9 cellular contexts compared by ENCODE assay signal in the genomic region with DNA sequence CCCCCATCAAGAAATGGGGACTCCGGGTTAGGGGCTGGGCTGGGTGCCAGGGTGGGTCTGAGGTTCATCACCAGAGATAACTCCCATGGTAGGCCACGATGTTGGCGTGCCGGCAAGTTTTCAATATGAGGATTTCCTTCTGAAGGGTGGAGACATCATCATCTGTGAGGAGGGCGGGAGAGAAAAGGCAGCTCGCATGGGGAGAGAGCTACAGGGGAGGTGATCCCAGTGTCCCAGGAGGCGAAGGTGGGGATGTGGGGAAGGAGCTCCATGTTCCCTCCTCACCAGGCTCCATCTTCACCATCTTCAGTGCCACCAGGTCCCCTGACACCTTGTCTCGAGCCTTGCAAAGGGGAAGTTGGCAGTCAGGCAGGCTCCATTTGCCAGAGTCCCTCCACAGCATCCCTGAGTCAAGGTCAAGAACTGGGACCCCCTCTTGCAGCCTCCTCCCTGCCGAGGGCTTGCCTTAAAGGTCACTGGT. TPM values are rescaled to one million over a fixed set of nuclear protein-coding genes. Genes with fewer than 3 reads are reported as not detected.
DNase-seq lines count a peak whose midpoint lies in the region; ATAC-seq lines count a peak whose summit lies in the region.
"Had no signal": no experiment of that assay in that cellular context is flagged by ENCODE, and none has a peak within 500 bp of the region (broad histone marks: within the 10 kb centered on the region; RNA-seq: fewer than 3 reads in every experiment).

No MANE protein-coding gene starts in this region.

- peaks cover 25 to 55% (median 36%) of the 10 kb centered on the region in 11 experiments for H3K36me3 ChIP-seq in BLaER1 treated with 17β-estradiol and CSF1 and Interleukin-3, amounts not matched to agents 10 nM and 100 nM
- H3K36me3 ChIP-seq in HUES6 (ENCODE audit: control insufficient read depth, insufficient read depth, low read length): peaks cover 24% of the 10 kb centered on the region

- H3K4me1 ChIP-seq in BLaER1 treated with 17β-estradiol and CSF1 and Interleukin-3, amounts not matched to agents 10 nM and 100 nM: peaks cover 27 to 48% (median 43%) of the 10 kb centered on the region in 10 experiments
- H3K4me1 ChIP-seq in HUES6 (ENCODE audit: control insufficient read depth, insufficient read depth, low read length): peaks cover 33% of the 10 kb centered on the region

- H3K9me3 Mint-ChIP-seq in activated T-helper 2 cell treated with anti-CD3 and anti-CD28 coated beads, Interferon-gamma antibody, Interleukin-2, Interleukin-4, amounts not matched to agents 10 μg/mL and 5 μg/mL and 100 μg/mL, durations not matched to agents 14 hours and 24 hours and 36 hours: no peaks in the 10 kb centered on the region
- no peaks in the 10 kb centered on the region for H3K9me3 Mint-ChIP-seq in naive thymus-derived CD8-positive, alpha-beta T cell

- H4K20me1 ChIP-seq in BLaER1 treated with 17β-estradiol and CSF1 and Interleukin-3, amounts not matched to agents 10 nM and 100 nM: peaks cover 0 to 32% (median 24%) of the 10 kb centered on the region in 11 experiments; a peak in 16 of 22 replicates

- peaks cover 38% of the 10 kb centered on the region for H3K4me1 Mint-ChIP-seq in activated T-helper 2 cell treated with anti-CD3 and anti-CD28 coated beads, Interferon-gamma antibody, Interleukin-2, Interleukin-4, amounts not matched to agents 10 μg/mL and 5 μg/mL and 100 μg/mL, durations not matched to agents 14 hours and 24 hours and 36 hours (ENCODE audit: low read depth)
- H3K4me1 Mint-ChIP-seq in naive thymus-derived CD8-positive, alpha-beta T cell: peaks cover 42 to 68% (median 57%) of the 10 kb centered on the region in 4 donors

- no peak for DNase-seq in activated T-helper 2 cell treated with anti-CD3 and anti-CD28 coated beads, Interferon-gamma antibody, Interleukin-2, Interleukin-4, amounts not matched to agents 10 μg/mL and 5 μg/mL and 100 μg/mL, durations not matched to agents 14 hours and 24 hours and 36 hours (ENCODE audit: low spot score)
- peak in 3 of 10 donors; percentile 9 to 16 (median 12) for DNase-seq in naive thymus-derived CD8-positive, alpha-beta T cell
- DNase-seq in OCI-M2 (lab: John Stamatoyannopoulos, UW; ENCODE audit: unreplicated experiment) (no peak), NCI-H187 treated with DMSO at 0.1 percent for 48 hours (lab: John Stamatoyannopoulos, UW) (no peak)
- DNase-seq in effector CD8-positive, alpha-beta T cell (lab: John Stamatoyannopoulos, UW): no peak
- DNase-seq: NCI-H510A had no signal

- intact Hi-C loops in activated T-helper 2 cell treated with anti-CD3 and anti-CD28 coated beads, Interferon-gamma antibody, Interleukin-2, Interleukin-4, amounts not matched to agents 10 μg/mL and 5 μg/mL and 100 μg/mL, durations not matched to agents 14 hours and 24 hours and 36 hours (cut with micrococcal nuclease): loop anchor here (1.0 to 5.0 kb wide), 3 partner anchors 73 to 300 kb away; a partner anchor contains a TSS

- H3K9me3 ChIP-seq in BLaER1 treated with 17β-estradiol and CSF1 and Interleukin-3, amounts not matched to agents 10 nM and 100 nM (replicated peaks in 1 of 11): no peaks in the 10 kb centered on the region
- H3K9me3 ChIP-seq in HUES6 (ENCODE audit: control insufficient read depth, insufficient read depth, low read depth, low read length): no peaks in the 10 kb centered on the region

- no peaks in the 10 kb centered on the region for H3K27me3 Mint-ChIP-seq in activated T-helper 2 cell treated with anti-CD3 and anti-CD28 coated beads, Interferon-gamma antibody, Interleukin-2, Interleukin-4, amounts not matched to agents 10 μg/mL and 5 μg/mL and 100 μg/mL, durations not matched to agents 14 hours and 24 hours and 36 hours (ENCODE audit: low read depth)
- H3K27me3 Mint-ChIP-seq in naive thymus-derived CD8-positive, alpha-beta T cell: no peaks in the 10 kb centered on the region

- peak overlapping the region; percentile 87 to 99 (median 92) for H3K4me3 ChIP-seq in BLaER1 treated with 17β-estradiol and CSF1 and Interleukin-3, amounts not matched to agents 10 nM and 100 nM
- H3K4me3 ChIP-seq in HUES6 (ENCODE audit: low read depth, low read length): peak overlapping the region; percentile 85

- peak overlapping the region; percentile 68 to 97 (median 90) for H3K9ac ChIP-seq in BLaER1 treated with 17β-estradiol and CSF1 and Interleukin-3, amounts not matched to agents 10 nM and 100 nM
- no peak overlapping the region for H3K9ac ChIP-seq in HUES6 (ENCODE audit: low read length)

- H3K27me3 ChIP-seq in BLaER1 treated with 17β-estradiol and CSF1 and Interleukin-3, amounts not matched to agents 10 nM and 100 nM: no peaks in the 10 kb centered on the region
- H3K27me3 ChIP-seq in HUES6 (ENCODE audit: control insufficient read depth, insufficient read depth, low read length): no peaks in the 10 kb centered on the region

- peak overlapping the region; percentile 92 for H3K27ac Mint-ChIP-seq in activated T-helper 2 cell treated with anti-CD3 and anti-CD28 coated beads, Interferon-gamma antibody, Interleukin-2, Interleukin-4, amounts not matched to agents 10 μg/mL and 5 μg/mL and 100 μg/mL, durations not matched to agents 14 hours and 24 hours and 36 hours
- H3K27ac Mint-ChIP-seq in naive thymus-derived CD8-positive, alpha-beta T cell: peak overlapping the region; percentile 97 to 100 (median 99)

- H3K4me2 ChIP-seq in BLaER1 treated with 17β-estradiol and CSF1 and Interleukin-3, amounts not matched to agents 10 nM and 100 nM: peak overlapping the region; percentile 90 to 99 (median 95)

- peaks cover 65% of the 10 kb centered on the region for H3K36me3 Mint-ChIP-seq in activated T-helper 2 cell treated with anti-CD3 and anti-CD28 coated beads, Interferon-gamma antibody, Interleukin-2, Interleukin-4, amounts not matched to agents 10 μg/mL and 5 μg/mL and 100 μg/mL, durations not matched to agents 14 hours and 24 hours and 36 hours (ENCODE audit: low read depth)
- H3K36me3 Mint-ChIP-seq in naive thymus-derived CD8-positive, alpha-beta T cell: peaks cover 9 to 64% (median 14%) of the 10 kb centered on the region in 3 donors

- peak overlapping the region; percentile 96 for H3K4me3 Mint-ChIP-seq in activated T-helper 2 cell treated with anti-CD3 and anti-CD28 coated beads, Interferon-gamma antibody, Interleukin-2, Interleukin-4, amounts not matched to agents 10 μg/mL and 5 μg/mL and 100 μg/mL, durations not matched to agents 14 hours and 24 hours and 36 hours (ENCODE audit: low read depth)
- H3K4me3 Mint-ChIP-seq in naive thymus-derived CD8-positive, alpha-beta T cell: peak overlapping the region; percentile 97 to 100 (median 99)

- H3K27ac ChIP-seq in BLaER1 treated with 17β-estradiol and CSF1 and Interleukin-3, amounts not matched to agents 10 nM and 100 nM: peak overlapping the region; percentile 16 to 94 (median 85); a peak in 21 of 22 replicates
- H3K27ac ChIP-seq in HUES6 (ENCODE audit: low read depth, low read length): no peak overlapping the region

- POLR2A ChIA-PET in naive thymus-derived CD8-positive, alpha-beta T cell (lab: Charles Lee): interaction anchor here (1.8 to 2.6 kb wide), 7 partner anchors 18 to 313 kb away, joined by 5 to 18 read pairs (median 11); a partner anchor contains a TSS

- ATAC-seq in naive thymus-derived CD8-positive, alpha-beta T cell: peak in 1 of 2 donors; percentile 1
- ATAC-seq in HG02938 (IDR thresholded peaks at IDR 0.05; ENCODE audit: unreplicated experiment): no peak

RNA-seq across cellular contexts. Expression of a gene that starts 0.4 kb away (rescaled TPM):
- total RNA-seq in activated T-helper 2 cell treated with anti-CD3 and anti-CD28 coated beads, Interferon-gamma antibody, Interleukin-2, Interleukin-4, amounts not matched to agents 10 μg/mL and 5 μg/mL and 100 μg/mL, durations not matched to agents 14 hours and 24 hours and 36 hours: 181 and 187 TPM in 2 replicates
- total RNA-seq in naive thymus-derived CD8-positive, alpha-beta T cell: 100 to 1,000 TPM; 221 to 228 TPM
- 100 to 1,000 TPM in 2 of 3 donors, 10 to 100 TPM in 1; 85.0 to 113 (median 113) TPM for polyA plus RNA-seq in naive thymus-derived CD8-positive, alpha-beta T cell

RNA-seq across cellular contexts. Expression of a gene that starts 1.7 kb away (rescaled TPM):
- 285 and 287 TPM in 2 replicates for total RNA-seq in activated T-helper 2 cell treated with anti-CD3 and anti-CD28 coated beads, Interferon-gamma antibody, Interleukin-2, Interleukin-4, amounts not matched to agents 10 μg/mL and 5 μg/mL and 100 μg/mL, durations not matched to agents 14 hours and 24 hours and 36 hours
- total RNA-seq in naive thymus-derived CD8-positive, alpha-beta T cell: 100 to 1,000 TPM; 335 to 346 TPM
- polyA plus RNA-seq in naive thymus-derived CD8-positive, alpha-beta T cell: 100 to 1,000 TPM; 400 to 435 (median 432) TPM

RNA-seq across cellular contexts. Expression of a gene that starts 30.1 kb away (rescaled TPM):
- total RNA-seq in activated T-helper 2 cell treated with anti-CD3 and anti-CD28 coated beads, Interferon-gamma antibody, Interleukin-2, Interleukin-4, amounts not matched to agents 10 μg/mL and 5 μg/mL and 100 μg/mL, durations not matched to agents 14 hours and 24 hours and 36 hours: 329 and 334 TPM in 2 replicates
- total RNA-seq in naive thymus-derived CD8-positive, alpha-beta T cell: 10 to 100 TPM; 52.9 to 57.6 TPM
- 1 to 10 TPM; 3.2 to 8.5 (median 4.8) TPM for polyA plus RNA-seq in naive thymus-derived CD8-positive, alpha-beta T cell
